ENCODE assay signal across 13 cellular contexts in genomic region chr3:104578558-104578957, GRCh38.
"Had no signal": no experiment of that assay in that cellular context is flagged by ENCODE, and none has a peak within 500 bp of the region (broad histone marks: within the 10 kb centered on the region; RNA-seq: fewer than 3 reads in every experiment).

No MANE protein-coding gene starts in this region.

- ATAC-seq: activated naive CD4-positive, alpha-beta T cell treated with anti-CD3 and anti-CD28 coated beads, Interleukin-2, amount 50 U/mL, for 72 hours; heart left ventricle; left cardiac atrium; natural killer cell treated with Interleukin-12 subunit alpha and Interleukin-12 subunit beta and Interleukin-15 and Interleukin-18, amount 100 ng/mL, for 72 hours had no signal

- DNase-seq: activated CD4-positive, alpha-beta T cell treated with anti-CD3 and anti-CD28 coated beads for 1 hour; activated CD4-positive, alpha-beta T cell treated with anti-CD3 and anti-CD28 coated beads, Interleukin-2, amount 50 U/mL, for 1 hour; activated T-cell treated with anti-CD3 and anti-CD28 coated beads, Interleukin-2, amount 50 U/mL, for 1 hour; heart left ventricle; islet precursor cell; left cardiac atrium; ovary; stimulated activated CD4-positive, alpha-beta T cell treated with anti-CD3 and anti-CD28 coated beads, Interleukin-4, amount 100 ng/mL, for 24 hours; stimulated activated naive CD4-positive, alpha-beta T cell treated with Interleukin-2 at 50 U/mL for 16 hours; WERI-Rb-1 had no signal

- FAIRE-seq: endometrium had no signal
